In genomic region chr19:35060160-35060855, GRCh38 we compare ENCODE assay signal across 27 cellular contexts. TPM values are rescaled to one million over a fixed set of nuclear protein-coding genes. Genes with fewer than 3 reads are reported as not detected.
"Had no signal": no experiment of that assay in that cellular context is flagged by ENCODE, and none has a peak within 500 bp of the region (broad histone marks: within the 10 kb centered on the region; RNA-seq: fewer than 3 reads in every experiment).

No MANE protein-coding gene starts in this region.

- H3K9me3 Mint-ChIP-seq: activated CD4-positive, alpha-beta T cell treated with anti-CD3 and anti-CD28 coated beads, Interleukin-2, amount 10 ng/mL, durations not matched to agents 24 days and 14 days; activated naive CD4-positive, alpha-beta T cell treated with anti-CD3 and anti-CD28 coated beads, Interleukin-2, amount 50 U/mL, for 24 hours; activated naive CD8-positive, alpha-beta T cell treated with anti-CD3 and anti-CD28 coated beads, Interleukin-2, amount 50 U/mL, for 24 hours; activated T-cell treated with anti-CD3 and anti-CD28 coated beads, Interleukin-2, amount 50 U/mL, for 24 hours; activated T-helper 1 cell treated with anti-CD3 and anti-CD28 coated beads, Interleukin-12 subunit alpha, Interleukin-12 subunit beta, Interleukin-2, Interleukin-4 antibody, amounts not matched to agents 30 ng/mL and 10 ng/mL and 1 ng/mL, durations not matched to agents 14 hours and 24 hours and 36 hours; WTC11 had no signal

- H3K27ac Mint-ChIP-seq: activated CD4-positive, alpha-beta T cell treated with anti-CD3 and anti-CD28 coated beads, Interleukin-2, amount 10 ng/mL, durations not matched to agents 24 days and 14 days; activated CD8-positive, alpha-beta memory T cell treated with anti-CD3 and anti-CD28 coated beads, Interleukin-2, amount 10 ng/mL, durations not matched to agents 7 days and 5 days; activated naive CD4-positive, alpha-beta T cell treated with anti-CD3 and anti-CD28 coated beads, Interleukin-2, amount 50 U/mL, for 24 hours; activated naive CD8-positive, alpha-beta T cell treated with anti-CD3 and anti-CD28 coated beads, Interleukin-2, amount 50 U/mL, for 24 hours; activated T-cell treated with anti-CD3 and anti-CD28 coated beads, Interleukin-2, amount 50 U/mL, for 24 hours; activated T-helper 1 cell treated with anti-CD3 and anti-CD28 coated beads, Interleukin-12 subunit alpha, Interleukin-12 subunit beta, Interleukin-2, Interleukin-4 antibody, amounts not matched to agents 30 ng/mL and 10 ng/mL and 1 ng/mL, durations not matched to agents 14 hours and 24 hours and 36 hours; T-helper 17 cell; WTC11 had no signal

- H3K36me3 Mint-ChIP-seq: activated CD8-positive, alpha-beta memory T cell treated with anti-CD3 and anti-CD28 coated beads, Interleukin-2, amount 10 ng/mL, durations not matched to agents 7 days and 5 days; activated naive CD4-positive, alpha-beta T cell treated with anti-CD3 and anti-CD28 coated beads, Interleukin-2, amount 50 U/mL, for 24 hours; WTC11 had no signal

- ATAC-seq: activated CD8-positive, alpha-beta memory T cell treated with anti-CD3 and anti-CD28 coated beads, Interleukin-2, amount 10 ng/mL, durations not matched to agents 7 days and 5 days; activated naive CD8-positive, alpha-beta T cell treated with anti-CD3 and anti-CD28 coated beads, Interleukin-2, amount 50 U/mL, for 24 hours; T-helper 17 cell; WTC11 had no signal

- H3K4me3 Mint-ChIP-seq: activated CD4-positive, alpha-beta T cell treated with anti-CD3 and anti-CD28 coated beads, Interleukin-2, amount 10 ng/mL, durations not matched to agents 24 days and 14 days; activated CD8-positive, alpha-beta memory T cell treated with anti-CD3 and anti-CD28 coated beads, Interleukin-2, amount 10 ng/mL, durations not matched to agents 7 days and 5 days; activated naive CD4-positive, alpha-beta T cell treated with anti-CD3 and anti-CD28 coated beads, Interleukin-2, amount 50 U/mL, for 24 hours; activated naive CD8-positive, alpha-beta T cell treated with anti-CD3 and anti-CD28 coated beads, Interleukin-2, amount 50 U/mL, for 24 hours; activated T-cell treated with anti-CD3 and anti-CD28 coated beads, Interleukin-2, amount 50 U/mL, for 24 hours; activated T-helper 1 cell treated with anti-CD3 and anti-CD28 coated beads, Interleukin-12 subunit alpha, Interleukin-12 subunit beta, Interleukin-2, Interleukin-4 antibody, amounts not matched to agents 30 ng/mL and 10 ng/mL and 1 ng/mL, durations not matched to agents 14 hours and 24 hours and 36 hours; T-helper 17 cell; WTC11 had no signal

- H3K4me1 ChIP-seq: Peyer's patch had no signal

- H3K4me3 ChIP-seq: cardiac muscle cell, MG63, Peyer's patch had no signal

- H3K27ac ChIP-seq: brain microvascular endothelial cell, cardiac muscle cell, Peyer's patch had no signal

- H3K9me3 ChIP-seq: MG63, Peyer's patch had no signal

- H3K27me3 Mint-ChIP-seq: activated naive CD4-positive, alpha-beta T cell treated with anti-CD3 and anti-CD28 coated beads, Interleukin-2, amount 50 U/mL, for 24 hours; activated T-cell treated with anti-CD3 and anti-CD28 coated beads, Interleukin-2, amount 50 U/mL, for 24 hours had no signal

- H3K27me3 ChIP-seq: brain microvascular endothelial cell, cardiac muscle cell, MG63, Peyer's patch had no signal

- H3K4me1 Mint-ChIP-seq: activated CD8-positive, alpha-beta memory T cell treated with anti-CD3 and anti-CD28 coated beads, Interleukin-2, amount 10 ng/mL, durations not matched to agents 7 days and 5 days; T-helper 17 cell had no signal

- DNase-seq: activated CD4-positive, alpha-beta T cell treated with anti-CD3 and anti-CD28 coated beads, Interleukin-2, amount 10 ng/mL, durations not matched to agents 24 days and 14 days; activated CD4-positive, alpha-beta T cell treated with anti-CD3 and anti-CD28 coated beads, Interleukin-2, amount 50 U/mL, for 48 hours; activated CD4-positive, CD25-positive, alpha-beta regulatory T cell treated with anti-CD3 and anti-CD28 coated beads, Interleukin-2, amount 50 U/mL, for 72 hours; activated CD8-positive, alpha-beta memory T cell treated with anti-CD3 and anti-CD28 coated beads, Interleukin-2, amount 10 ng/mL, durations not matched to agents 7 days and 5 days; activated effector memory CD4-positive, alpha-beta T cell treated with Interleukin-2 at 50 U/mL for 16 hours; activated naive CD4-positive, alpha-beta T cell; activated naive CD8-positive, alpha-beta T cell treated with anti-CD3 and anti-CD28 coated beads, Interleukin-2, amount 50 U/mL, for 24 hours; activated T-cell treated with anti-CD3 and anti-CD28 coated beads, Interleukin-2, amount 50 U/mL, for 24 hours; amniotic stem cell; brain microvascular endothelial cell; MG63; NCI-H1105; NCI-H1436; NCI-H1694 treated with DMSO at 0.1 percent for 48 hours; NCI-H2029 treated with DMSO at 0.1 percent for 48 hours; NCI-H510A treated with DMSO at 0.1 percent for 48 hours; NCI-H69; NK-92 treated with Interleukin-12 subunit alpha and Interleukin-12 subunit beta, amount 100 ng/mL, for 24 hours; Peyer's patch; SHP77 treated with DMSO at 0.1 percent for 48 hours; T-helper 17 cell; T-helper 9 cell had no signal

- H3K36me3 ChIP-seq: brain microvascular endothelial cell, cardiac muscle cell, MG63, Peyer's patch had no signal

RNA-seq across cellular contexts. Expression of gene HPN, which starts 18.8 kb away (rescaled TPM):
- total RNA-seq: activated CD8-positive, alpha-beta memory T cell treated with anti-CD3 and anti-CD28 coated beads, Interleukin-2, amount 10 ng/mL, durations not matched to agents 7 days and 5 days; activated T-helper 1 cell treated with anti-CD3 and anti-CD28 coated beads, Interleukin-12 subunit alpha, Interleukin-12 subunit beta, Interleukin-2, Interleukin-4 antibody, amounts not matched to agents 30 ng/mL and 10 ng/mL and 1 ng/mL, durations not matched to agents 14 hours and 24 hours and 36 hours; SK-MEL-5 had no signal

RNA-seq across cellular contexts. Expression of gene FXYD3, which starts 55.3 kb away (rescaled TPM):
- total RNA-seq: activated CD4-positive, alpha-beta T cell treated with anti-CD3 and anti-CD28 coated beads, Interleukin-2, amount 10 ng/mL, durations not matched to agents 24 days and 14 days; activated CD8-positive, alpha-beta memory T cell treated with anti-CD3 and anti-CD28 coated beads, Interleukin-2, amount 10 ng/mL, durations not matched to agents 7 days and 5 days; activated T-helper 1 cell treated with anti-CD3 and anti-CD28 coated beads, Interleukin-12 subunit alpha, Interleukin-12 subunit beta, Interleukin-2, Interleukin-4 antibody, amounts not matched to agents 30 ng/mL and 10 ng/mL and 1 ng/mL, durations not matched to agents 14 hours and 24 hours and 36 hours; cardiac muscle cell; SK-MEL-5; T-helper 17 cell had no signal
